ENCODE assay signal across 21 cellular contexts in genomic region chr4:127759228-127759820, GRCh38. TPM values are rescaled to one million over a fixed set of nuclear protein-coding genes. Genes with fewer than 3 reads are reported as not detected.
DNase-seq lines count a peak whose midpoint lies in the region; ATAC-seq and TF ChIP-seq lines count a peak whose summit lies in the region.
"Had no signal": no experiment of that assay in that cellular context is flagged by ENCODE, and none has a peak within 500 bp of the region (broad histone marks: within the 10 kb centered on the region; RNA-seq: fewer than 3 reads in every experiment).

No MANE protein-coding gene starts in this region.

- H3F3A ChIP-seq in MM.1S (ENCODE audit: insufficient read depth, low read length), result peaks cover 7% of the 10 kb centered on the region

- no peak overlapping the region for H3K18ac ChIP-seq in mesenchymal stem cell (ENCODE audit: low read depth in 1 of 2, low read length in 2 of 2)

- H3K36me3 ChIP-seq in mesenchymal stem cell (ENCODE audit: control insufficient read depth in 1 of 2, insufficient read depth in 2 of 2, low read depth in 1 of 2, low read length in 2 of 2) (no peaks in the 10 kb centered on the region), MM.1S (replicated peaks; ENCODE audit: insufficient read depth, low read length) (no peaks in the 10 kb centered on the region)
- H3K36me3 ChIP-seq: cardiac muscle cell had no signal

- no peaks in the 10 kb centered on the region for H3K9me2 ChIP-seq in MM.1S (replicated peaks; ENCODE audit: insufficient read depth, low read length)

- TF ChIP-seq CTCF in MM.1S (IDR thresholded peaks at IDR 0.05; ENCODE audit: low read length), result no peak

- ATAC-seq in GM18909 (IDR thresholded peaks at IDR 0.05; ENCODE audit: poor library complexity, unreplicated experiment) (peak; percentile 92), HG02642 (IDR thresholded peaks at IDR 0.05; ENCODE audit: poor library complexity, unreplicated experiment) (peak; percentile 62), HG03432 (IDR thresholded peaks at IDR 0.05; ENCODE audit: unreplicated experiment) (peak; percentile 78)

- H3K4ac ChIP-seq in mesenchymal stem cell (ENCODE audit: low read depth in 1 of 2, low read length in 2 of 2), result no peak overlapping the region

- no peaks in the 10 kb centered on the region for H3K79me2 ChIP-seq in MM.1S (ENCODE audit: low read length)

- H3K27ac ChIP-seq in mesenchymal stem cell (ENCODE audit: low read length, poor library complexity, severe bottlenecking), result peak overlapping the region; percentile 57
- no peak overlapping the region for H3K27ac ChIP-seq in substantia nigra (ENCODE audit: low read depth, low read length, poor library complexity, severe bottlenecking)
- no peak overlapping the region for H3K27ac ChIP-seq in MM.1S (ENCODE audit: low read length)
- H3K27ac ChIP-seq: cardiac muscle cell had no signal

- no peaks in the 10 kb centered on the region for H3K36me3 Mint-ChIP-seq in activated CD4-positive, alpha-beta T cell treated with anti-CD3 and anti-CD28 coated beads, Interleukin-2, amount 10 ng/mL, durations not matched to agents 24 days and 14 days (ENCODE audit: low read depth)
- H3K36me3 Mint-ChIP-seq: activated naive CD8-positive, alpha-beta T cell; CD14-positive monocyte had no signal

- DNase-seq in mesenchymal stem cell (no peak), NCI-H2107 (lab: John Stamatoyannopoulos, UW) (no peak), substantia nigra (lab: John Stamatoyannopoulos, UW) (no peak), MM.1S (no peak)
- DNase-seq in activated CD4-positive, alpha-beta T cell treated with anti-CD3 and anti-CD28 coated beads, Interleukin-2, amount 10 ng/mL, durations not matched to agents 24 days and 14 days, result no peak
- DNase-seq: activated CD4-positive, CD25-positive, alpha-beta regulatory T cell treated with anti-CD3 and anti-CD28 coated beads, Interleukin-2, amount 50 U/mL, for 72 hours; effector memory CD4-positive, alpha-beta T cell; NCI-H1417 treated with DMSO at 0.1 percent for 48 hours; nucleus accumbens had no signal

- peaks cover 4% of the 10 kb centered on the region for H3K9me3 Mint-ChIP-seq in activated CD4-positive, alpha-beta T cell treated with anti-CD3 and anti-CD28 coated beads, Interleukin-2, amount 10 ng/mL, durations not matched to agents 24 days and 14 days
- H3K9me3 Mint-ChIP-seq: stimulated activated naive CD8-positive, alpha-beta T cell treated with anti-CD3 and anti-CD28 coated beads, Interleukin-15, Interleukin-2, amounts not matched to agents 100 ng/mL and 50 ng/mL, for 24 hours had no signal

- H3K9ac ChIP-seq in mesenchymal stem cell (ENCODE audit: low read length), result no peak overlapping the region
- no peak overlapping the region for H3K9ac ChIP-seq in MM.1S (ENCODE audit: low read length)

- intact Hi-C loops in activated CD4-positive, alpha-beta T cell treated with anti-CD3 and anti-CD28 coated beads, Interleukin-2, amount 10 ng/mL, durations not matched to agents 24 days and 14 days (cut with micrococcal nuclease), result no loop called here

- H3K4me2 ChIP-seq in mesenchymal stem cell (ENCODE audit: low read length, poor library complexity, severe bottlenecking) (no peak overlapping the region), MM.1S (ENCODE audit: low read depth, low read length) (no peak overlapping the region)

- H3K27me3 Mint-ChIP-seq in activated CD4-positive, alpha-beta T cell treated with anti-CD3 and anti-CD28 coated beads, Interleukin-2, amount 10 ng/mL, durations not matched to agents 24 days and 14 days, result peaks cover 2% of the 10 kb centered on the region

- no peak overlapping the region for H2BK12ac ChIP-seq in mesenchymal stem cell (ENCODE audit: low read length in 2 of 2)

- no peak overlapping the region for H3K27ac Mint-ChIP-seq in activated CD4-positive, alpha-beta T cell treated with anti-CD3 and anti-CD28 coated beads, Interleukin-2, amount 10 ng/mL, durations not matched to agents 24 days and 14 days
- H3K27ac Mint-ChIP-seq: activated naive CD8-positive, alpha-beta T cell; CD14-positive monocyte; stimulated activated naive CD8-positive, alpha-beta T cell treated with anti-CD3 and anti-CD28 coated beads, Interleukin-15, Interleukin-2, amounts not matched to agents 100 ng/mL and 50 ng/mL, for 24 hours had no signal

- H3K4me1 ChIP-seq in mesenchymal stem cell (ENCODE audit: control insufficient read depth, insufficient read depth, low read depth, low read length) (no peaks in the 10 kb centered on the region), MM.1S (ENCODE audit: low read length) (peaks cover 8% of the 10 kb centered on the region)

- H3K9me3 ChIP-seq in mesenchymal stem cell (ENCODE audit: control insufficient read depth, low read length), result peaks cover 4% of the 10 kb centered on the region
- H3K9me3 ChIP-seq in MM.1S (replicated peaks; ENCODE audit: insufficient read depth, low read length), result no peaks in the 10 kb centered on the region

- no peaks in the 10 kb centered on the region for H3K27me3 ChIP-seq in mesenchymal stem cell (ENCODE audit: control insufficient read depth in 1 of 2, insufficient read depth in 1 of 2, low read length in 2 of 2)
- H3K27me3 ChIP-seq in MM.1S (replicated peaks; ENCODE audit: insufficient read depth, low read length), result no peaks in the 10 kb centered on the region
- H3K27me3 ChIP-seq: cardiac muscle cell had no signal

- H2BK15ac ChIP-seq in mesenchymal stem cell (ENCODE audit: low read depth, poor library complexity, severe bottlenecking), result no peak overlapping the region

- H3K4me3 Mint-ChIP-seq in activated CD4-positive, alpha-beta T cell treated with anti-CD3 and anti-CD28 coated beads, Interleukin-2, amount 10 ng/mL, durations not matched to agents 24 days and 14 days, result no peak overlapping the region
- H3K4me3 Mint-ChIP-seq: activated naive CD8-positive, alpha-beta T cell; CD14-positive monocyte; stimulated activated naive CD8-positive, alpha-beta T cell treated with anti-CD3 and anti-CD28 coated beads, Interleukin-15, Interleukin-2, amounts not matched to agents 100 ng/mL and 50 ng/mL, for 24 hours had no signal

- 100% methylated on average over 1 of the region's 2 CpGs for WGBS in mesenchymal stem cell

- no peaks in the 10 kb centered on the region for H3K4me1 Mint-ChIP-seq in activated CD4-positive, alpha-beta T cell treated with anti-CD3 and anti-CD28 coated beads, Interleukin-2, amount 10 ng/mL, durations not matched to agents 24 days and 14 days
- H3K4me1 Mint-ChIP-seq: CD14-positive monocyte had no signal

- H2AFZ ChIP-seq in mesenchymal stem cell (ENCODE audit: low read depth, low read length), result no peak overlapping the region
- H2AFZ ChIP-seq in MM.1S (ENCODE audit: low read length), result no peak overlapping the region

- no peaks in the 10 kb centered on the region for H3K79me1 ChIP-seq in mesenchymal stem cell (replicated peaks; ENCODE audit: low read length, poor library complexity, severe bottlenecking)

- H4K8ac ChIP-seq in mesenchymal stem cell (ENCODE audit: low read length), result no peak overlapping the region

- H3K4me3 ChIP-seq in mesenchymal stem cell (ENCODE audit: insufficient read depth in 1 of 2, low read depth in 1 of 2, low read length in 2 of 2) (no peak overlapping the region), MM.1S (ENCODE audit: low read length) (no peak overlapping the region)
- H3K4me3 ChIP-seq: cardiac muscle cell had no signal

- no peaks in the 10 kb centered on the region for H4K20me1 ChIP-seq in MM.1S (ENCODE audit: insufficient read depth, low read length)

- no peak overlapping the region for H3K23ac ChIP-seq in mesenchymal stem cell (ENCODE audit: low read length in 2 of 2)

- H2AK5ac ChIP-seq in mesenchymal stem cell (ENCODE audit: low read length, severe bottlenecking), result no peak overlapping the region

- H2BK120ac ChIP-seq in mesenchymal stem cell (ENCODE audit: low read depth, low read length), result no peak overlapping the region

- H2BK5ac ChIP-seq in mesenchymal stem cell (ENCODE audit: low read depth, low read length, poor library complexity, severe bottlenecking), result no peak overlapping the region

- no peak overlapping the region for H4K91ac ChIP-seq in mesenchymal stem cell (ENCODE audit: low read length)

- H3K14ac ChIP-seq in mesenchymal stem cell (ENCODE audit: low read length in 2 of 2), result no peak overlapping the region

RNA-seq across cellular contexts. Expression of gene HSPA4L, which starts 22.8 kb away (rescaled TPM):
- polyA plus RNA-seq in mesenchymal stem cell (2013, experiment 1 of 2), result 1.5 TPM
- polyA plus RNA-seq in mesenchymal stem cell (2013, experiment 2 of 2), result 1.5 TPM
- total RNA-seq in activated CD4-positive, alpha-beta T cell treated with anti-CD3 and anti-CD28 coated beads, Interleukin-2, amount 10 ng/mL, durations not matched to agents 24 days and 14 days, result 1.3 and 1.7 TPM in 2 replicates

RNA-seq across cellular contexts. Expression of gene SLC25A31, which starts 29.1 kb away (rescaled TPM):
- not detected for polyA plus RNA-seq in mesenchymal stem cell (2013, experiment 1 of 2)
- not detected for polyA plus RNA-seq in mesenchymal stem cell (2013, experiment 2 of 2)
- not detected in 2 replicates for total RNA-seq in activated CD4-positive, alpha-beta T cell treated with anti-CD3 and anti-CD28 coated beads, Interleukin-2, amount 10 ng/mL, durations not matched to agents 24 days and 14 days
- total RNA-seq: cardiac muscle cell; Daoy; NCI-H460; RPMI7951; skeletal muscle tissue; T-helper 1 cell treated with Interleukin-12 subunit alpha and Interleukin-12 subunit beta and Interleukin-4 antibody, amounts not matched to agents 30 ng/mL and 1 ng/mL, for 36 hours had no signal
- polyA plus RNA-seq: CD14-positive monocyte had no signal
